17 cellular contexts compared by ENCODE assay signal in the genomic region with DNA sequence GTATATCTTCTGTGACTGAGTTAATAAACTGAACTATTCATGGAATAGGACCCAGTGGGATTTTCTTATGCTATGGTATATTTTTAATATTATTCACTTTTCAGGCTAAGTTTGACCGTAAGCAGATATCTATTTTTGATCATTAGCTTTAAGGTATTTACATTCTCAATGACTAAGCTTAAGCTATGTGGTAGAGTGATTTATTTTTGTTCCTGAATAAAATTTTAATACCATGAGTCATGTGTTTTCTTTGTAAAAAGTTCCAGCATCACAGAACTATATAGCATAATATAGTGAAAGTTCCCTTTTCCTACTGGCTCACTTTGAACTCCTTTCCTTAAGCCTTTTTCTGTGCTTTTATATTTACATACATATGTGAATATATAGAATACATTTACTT.
DNase-seq lines count a peak whose midpoint lies in the region; ATAC-seq and TF ChIP-seq lines count a peak whose summit lies in the region.
"Had no signal": no experiment of that assay in that cellular context is flagged by ENCODE, and none has a peak within 500 bp of the region (broad histone marks: within the 10 kb centered on the region; RNA-seq: fewer than 3 reads in every experiment).

No MANE protein-coding gene starts in this region.

- H3K36me3 Mint-ChIP-seq in HFFc6 (ENCODE audit: low read depth) = peaks cover 21% of the 10 kb centered on the region

- peak overlapping the region; percentile 39; the same call in 1 of the 2 replicates for H3K4me3 Mint-ChIP-seq in HFFc6
- H3K4me3 Mint-ChIP-seq: activated CD4-positive, alpha-beta memory T cell treated with anti-CD3 and anti-CD28 coated beads, Interleukin-2, amount 10 ng/mL, durations not matched to agents 7 days and 5 days had no signal

- H3K36me3 ChIP-seq in SJSA1 (no peaks in the 10 kb centered on the region), skeletal muscle satellite cell (ENCODE audit: insufficient read depth, low read length) (no peaks in the 10 kb centered on the region)

- peak; percentile 22 for DNase-seq in HFFc6
- peak in 1 of 2 experiments; percentile 45 for DNase-seq in SJSA1 (ENCODE audit: low read depth in 1 of 2, low spot score in 2 of 2)
- DNase-seq in fibroblast of peridontal ligament (ENCODE audit: extremely low read depth) = peak; percentile 45
- DNase-seq in activated T-cell treated with anti-CD3 and anti-CD28 coated beads, Interleukin-2, amount 50 U/mL, for 48 hours = no peak
- DNase-seq in stimulated activated naive CD8-positive, alpha-beta T cell treated with anti-CD3 and anti-CD28 coated beads, Interleukin-15, Interleukin-2, amounts not matched to agents 100 U/mL and 50 U/mL, for 24 hours = no peak
- DNase-seq: activated CD4-positive, alpha-beta memory T cell treated with anti-CD3 and anti-CD28 coated beads, Interleukin-2, amount 10 ng/mL, durations not matched to agents 7 days and 5 days; aorta; Caco-2; hypothalamus; NCI-H1694 treated with DMSO at 0.1 percent for 48 hours; NCI-H526; SHP77 treated with DMSO at 0.1 percent for 48 hours; spleen; substantia nigra had no signal

- H3K4me3 ChIP-seq in SJSA1 (no peak overlapping the region), skeletal muscle satellite cell (ENCODE audit: low read length) (no peak overlapping the region)
- H3K4me3 ChIP-seq: spleen had no signal

- H3K9me3 Mint-ChIP-seq in HFFc6 = no peaks in the 10 kb centered on the region; the same call in 1 of the 2 replicates
- H3K9me3 Mint-ChIP-seq: activated CD4-positive, alpha-beta memory T cell treated with anti-CD3 and anti-CD28 coated beads, Interleukin-2, amount 10 ng/mL, durations not matched to agents 7 days and 5 days; activated T-helper 2 cell treated with anti-CD3 and anti-CD28 coated beads, Interferon-gamma antibody, Interleukin-2, Interleukin-4, amounts not matched to agents 10 μg/mL and 5 μg/mL and 100 μg/mL, durations not matched to agents 14 hours and 24 hours and 36 hours had no signal

- ATAC-seq in stimulated activated naive CD8-positive, alpha-beta T cell treated with anti-CD3 and anti-CD28 coated beads, Interleukin-15, Interleukin-2, amounts not matched to agents 100 U/mL and 50 U/mL, for 24 hours = no peak
- no peak for ATAC-seq in GM19467 (IDR thresholded peaks at IDR 0.05; ENCODE audit: unreplicated experiment)

- H3K4me1 ChIP-seq in SJSA1 (replicated peaks) = peaks cover 15% of the 10 kb centered on the region
- peaks cover 27% of the 10 kb centered on the region for H3K4me1 ChIP-seq in skeletal muscle satellite cell (ENCODE audit: control insufficient read depth, insufficient read depth, low read length)
- H3K4me1 ChIP-seq: spleen had no signal

- no peak for TF ChIP-seq CTCF in HFFc6 (IDR thresholded peaks at IDR 0.05)

- H3K27ac Mint-ChIP-seq in HFFc6 = peak overlapping the region; percentile 43; the same call in 1 of the 2 replicates
- H3K27ac Mint-ChIP-seq: activated CD4-positive, alpha-beta memory T cell treated with anti-CD3 and anti-CD28 coated beads, Interleukin-2, amount 10 ng/mL, durations not matched to agents 7 days and 5 days; activated T-helper 2 cell treated with anti-CD3 and anti-CD28 coated beads, Interferon-gamma antibody, Interleukin-2, Interleukin-4, amounts not matched to agents 10 μg/mL and 5 μg/mL and 100 μg/mL, durations not matched to agents 14 hours and 24 hours and 36 hours had no signal

- H3K9ac ChIP-seq in skeletal muscle satellite cell (ENCODE audit: low read depth, low read length) = no peak overlapping the region

- no peaks in the 10 kb centered on the region for H3K27me3 Mint-ChIP-seq in HFFc6 (ENCODE audit: insufficient read depth)
- H3K27me3 Mint-ChIP-seq: activated CD4-positive, alpha-beta memory T cell treated with anti-CD3 and anti-CD28 coated beads, Interleukin-2, amount 10 ng/mL, durations not matched to agents 7 days and 5 days had no signal

- H3K9me3 ChIP-seq in SJSA1 (replicated peaks) (no peaks in the 10 kb centered on the region), skeletal muscle satellite cell (replicated peaks; ENCODE audit: low read length) (no peaks in the 10 kb centered on the region)
- H3K9me3 ChIP-seq: Caco-2 had no signal

- H3K4me1 Mint-ChIP-seq in HFFc6 (ENCODE audit: low read depth) = peaks cover 38% of the 10 kb centered on the region
- H3K4me1 Mint-ChIP-seq: activated CD4-positive, alpha-beta memory T cell treated with anti-CD3 and anti-CD28 coated beads, Interleukin-2, amount 10 ng/mL, durations not matched to agents 7 days and 5 days had no signal

- H3K4me2 ChIP-seq in skeletal muscle satellite cell (ENCODE audit: low read length) = peak overlapping the region; percentile 68

- H3K27ac ChIP-seq in SJSA1 = peak overlapping the region; percentile 18
- H3K27ac ChIP-seq: spleen had no signal

- H3K27me3 ChIP-seq in SJSA1 (replicated peaks) (no peaks in the 10 kb centered on the region), skeletal muscle satellite cell (ENCODE audit: control insufficient read depth, insufficient read depth, low read length) (no peaks in the 10 kb centered on the region)
- H3K27me3 ChIP-seq: spleen had no signal

Comparison
In these comparisons a context has a peak if more than half of its experiments do, and no peak if none do; other contexts are left out.
1. DNase-seq: peak in HFFc6 (single experiment) and fibroblast of peridontal ligament (single experiment); none in activated T-cell treated with anti-CD3 and anti-CD28 coated beads, Interleukin-2, amount 50 U/mL, for 48 hours (0 of 2) and stimulated activated naive CD8-positive, alpha-beta T cell treated with anti-CD3 and anti-CD28 coated beads, Interleukin-15, Interleukin-2, amounts not matched to agents 100 U/mL and 50 U/mL, for 24 hours (single experiment).